8 cellular contexts compared by ENCODE assay signal in genomic region chr16:58464047-58464915, GRCh38. TPM values are rescaled to one million over a fixed set of nuclear protein-coding genes. Genes with fewer than 3 reads are reported as not detected.
A peak's percentile ranks its signal among the peaks of the same experiment; 100 is the strongest.
DNase-seq lines count a peak whose midpoint lies in the region; ATAC-seq and TF ChIP-seq lines count a peak whose summit lies in the region.

No MANE protein-coding gene starts in this region.

- H3K36me3 Mint-ChIP-seq in osteocyte (ENCODE audit: unreplicated experiment) = no peaks in the 10 kb centered on the region

- ATAC-seq in esophagus mucosa = peak; percentile 28
- ATAC-seq in HG03521 (IDR thresholded peaks at IDR 0.05; ENCODE audit: unreplicated experiment) = no peak
- no peak for ATAC-seq in HG02763 (IDR thresholded peaks at IDR 0.05; ENCODE audit: unreplicated experiment)

- no peaks in the 10 kb centered on the region for H3K9me3 Mint-ChIP-seq in osteocyte (ENCODE audit: unreplicated experiment)

- H3K9ac ChIP-seq in NT2/D1 (ENCODE audit: insufficient read length, low read depth) = peak overlapping the region; percentile 83

- no peaks in the 10 kb centered on the region for H3K9me3 ChIP-seq in NT2/D1 (ENCODE audit: insufficient read depth, low read length)

- H3K27me3 ChIP-seq in GM06990 (replicated peaks; ENCODE audit: control insufficient read depth, insufficient read depth, low read length) = peaks cover 8% of the 10 kb centered on the region; the same call in 1 of the 2 replicates
- peaks cover 58% of the 10 kb centered on the region for H3K27me3 ChIP-seq in NT2/D1 (ENCODE audit: insufficient read depth, insufficient read length)

- peak overlapping the region; percentile 19 for H3K4me3 ChIP-seq in GM06990 (replicated peaks; ENCODE audit: low read depth, low read length)
- H3K4me3 ChIP-seq in NT2/D1 (ENCODE audit: insufficient read length, low read depth) = peak overlapping the region; percentile 67

- H3K4me3 Mint-ChIP-seq in osteocyte (ENCODE audit: unreplicated experiment) = peak overlapping the region; percentile 65

- peaks cover 72% of the 10 kb centered on the region for H3K27me3 Mint-ChIP-seq in osteocyte (ENCODE audit: unreplicated experiment)

- H3K4me1 Mint-ChIP-seq in osteocyte (ENCODE audit: unreplicated experiment) = peaks cover 4% of the 10 kb centered on the region

- peaks cover 12% of the 10 kb centered on the region for H3K4me1 ChIP-seq in NT2/D1 (ENCODE audit: insufficient read depth, insufficient read length)

- H3K36me3 ChIP-seq in GM06990 (ENCODE audit: control insufficient read depth, insufficient read depth, low read length) = no peaks in the 10 kb centered on the region
- H3K36me3 ChIP-seq in NT2/D1 (ENCODE audit: insufficient read depth, insufficient read length, low read length) = no peaks in the 10 kb centered on the region

- no peak for DNase-seq in GM06990 (ENCODE audit: extremely low read depth, insufficient read length)
- no peak for DNase-seq in NT2/D1 (ENCODE audit: low read depth, low spot score)
- DNase-seq in osteocyte (ENCODE audit: extremely low spot score, unreplicated experiment) = no peak
- no peak for DNase-seq in NCI-H1930 (lab: John Stamatoyannopoulos, UW)
- no peak for DNase-seq in glomerular visceral epithelial cell (ENCODE audit: extremely low spot score)

- no peak for TF ChIP-seq CTCF in GM06990 (IDR thresholded peaks at IDR 0.05; ENCODE audit: insufficient read depth, low read length, poor library complexity, severe bottlenecking)
- no peak for TF ChIP-seq CTCF in osteocyte (IDR thresholded peaks at IDR 0.05)

- no peak overlapping the region for H3K27ac Mint-ChIP-seq in osteocyte (ENCODE audit: unreplicated experiment)

RNA-seq across cellular contexts. Expression of gene NDRG4, which starts 35.7 kb away (rescaled TPM):
- total RNA-seq in esophagus mucosa (31.6 TPM), osteocyte (10.5 and 13.1 TPM in 2 replicates)

RNA-seq across cellular contexts. Expression of gene SETD6, which starts 51.0 kb away (rescaled TPM):
- total RNA-seq in esophagus mucosa (11.7 TPM), osteocyte (17.3 and 19.9 TPM in 2 replicates)
